In genomic region chr5:10984021-10984420, GRCh38 we compare ENCODE assay signal across 22 cellular contexts.
"Had no signal": no experiment of that assay in that cellular context is flagged by ENCODE, and none has a peak within 500 bp of the region (broad histone marks: within the 10 kb centered on the region; RNA-seq: fewer than 3 reads in every experiment).

No MANE protein-coding gene starts in this region.

- DNase-seq: KBM-7, MV-4-11, NCI-H1048, NCI-H1105, NCI-H1417, NCI-H1436 treated with DMSO at 0.1 percent for 48 hours, NCI-H1694, NCI-H187 treated with DMSO at 0.1 percent for 48 hours, NCI-H2029 treated with DMSO at 0.1 percent for 48 hours, NCI-H226, NCI-H446, NCI-H510A, NCI-H524 treated with DMSO at 0.1 percent for 48 hours, NCI-H69, NCI-H774, OCI-M1, PC-9, Peyer's patch, SHP77 treated with DMSO at 0.1 percent for 48 hours, SJCRH30 had no signal

- ATAC-seq: Right ventricle myocardium inferior, SK-N-SH treated with all-trans-retinoic acid at 6 μM for 48 hours had no signal
